ENCODE assay signal across 8 cellular contexts in the genomic region with DNA sequence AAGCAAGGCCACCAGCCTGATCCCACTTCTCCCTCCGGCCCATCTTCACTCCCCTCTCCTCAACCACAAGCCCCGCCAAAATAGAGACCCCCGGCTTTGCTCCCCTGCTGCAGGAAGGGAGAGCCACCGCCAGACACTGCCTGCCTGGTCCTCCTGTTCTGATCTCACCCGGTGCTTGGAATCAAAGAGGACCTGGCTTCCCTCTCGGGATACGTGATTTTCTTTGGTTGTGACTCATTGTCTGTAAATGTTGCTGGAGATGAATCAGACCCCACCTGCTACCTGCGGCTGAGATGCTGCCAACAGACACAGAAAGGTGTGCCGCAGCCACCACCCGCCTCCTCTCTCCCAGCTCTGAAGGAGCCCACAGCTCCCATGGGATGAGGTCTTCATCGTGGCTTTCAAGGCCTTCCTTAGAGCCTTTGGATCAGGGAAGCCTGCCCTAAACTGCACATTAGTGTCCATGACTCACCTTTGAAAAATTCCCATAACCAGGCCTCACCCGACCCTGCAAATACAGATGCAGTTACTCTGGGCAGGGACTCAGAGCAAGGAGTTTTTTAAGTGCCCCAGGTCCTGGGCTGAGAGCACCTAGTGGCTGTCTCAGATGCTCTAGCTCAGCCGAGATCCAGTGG.
DNase-seq lines count a peak whose midpoint lies in the region; ATAC-seq and TF ChIP-seq lines count a peak whose summit lies in the region.

No MANE protein-coding gene starts in this region.

- peaks cover 36% of the 10 kb centered on the region for H3K4me1 Mint-ChIP-seq in MCF 10A (ENCODE audit: insufficient read depth, unreplicated experiment)
- no peaks in the 10 kb centered on the region for H3K4me1 Mint-ChIP-seq in activated T-helper 1 cell treated with anti-CD3 and anti-CD28 coated beads, Interleukin-12 subunit alpha, Interleukin-12 subunit beta, Interleukin-2, Interleukin-4 antibody, amounts not matched to agents 30 ng/mL and 10 ng/mL and 1 ng/mL, durations not matched to agents 14 hours and 24 hours and 36 hours (ENCODE audit: low read depth)

- no peak overlapping the region for H3K4me3 ChIP-seq in mesodermal cell (ENCODE audit: extremely low read depth, insufficient read depth, low read length, poor library complexity, severe bottlenecking)

- no peak overlapping the region for H3K4me3 Mint-ChIP-seq in MCF 10A (ENCODE audit: unreplicated experiment)
- H3K4me3 Mint-ChIP-seq in activated T-helper 1 cell treated with anti-CD3 and anti-CD28 coated beads, Interleukin-12 subunit alpha, Interleukin-12 subunit beta, Interleukin-2, Interleukin-4 antibody, amounts not matched to agents 30 ng/mL and 10 ng/mL and 1 ng/mL, durations not matched to agents 14 hours and 24 hours and 36 hours: no peak overlapping the region

- peak overlapping the region; percentile 95 for H3K27ac ChIP-seq in mesodermal cell (ENCODE audit: low read depth, low read length, severe bottlenecking)

- no peaks in the 10 kb centered on the region for H3K27me3 Mint-ChIP-seq in MCF 10A (ENCODE audit: insufficient read depth, unreplicated experiment)
- no peaks in the 10 kb centered on the region for H3K27me3 Mint-ChIP-seq in activated T-helper 1 cell treated with anti-CD3 and anti-CD28 coated beads, Interleukin-12 subunit alpha, Interleukin-12 subunit beta, Interleukin-2, Interleukin-4 antibody, amounts not matched to agents 30 ng/mL and 10 ng/mL and 1 ng/mL, durations not matched to agents 14 hours and 24 hours and 36 hours (ENCODE audit: insufficient read depth)

- DNase-seq in ACHN: peak; percentile 84
- peak; percentile 75 for DNase-seq in HS-5 (ENCODE audit: low read depth)
- DNase-seq in MCF 10A (ENCODE audit: unreplicated experiment): peak; percentile 91
- DNase-seq in SK-N-DZ (ENCODE audit: low spot score): no peak
- DNase-seq in activated T-helper 1 cell treated with anti-CD3 and anti-CD28 coated beads, Interleukin-12 subunit alpha, Interleukin-12 subunit beta, Interleukin-2, Interleukin-4 antibody, amounts not matched to agents 30 ng/mL and 10 ng/mL and 1 ng/mL, durations not matched to agents 14 hours and 24 hours and 36 hours (ENCODE audit: low spot score): no peak

- no peaks in the 10 kb centered on the region for H3K36me3 Mint-ChIP-seq in MCF 10A (ENCODE audit: insufficient read depth, unreplicated experiment)
- H3K36me3 Mint-ChIP-seq in activated T-helper 1 cell treated with anti-CD3 and anti-CD28 coated beads, Interleukin-12 subunit alpha, Interleukin-12 subunit beta, Interleukin-2, Interleukin-4 antibody, amounts not matched to agents 30 ng/mL and 10 ng/mL and 1 ng/mL, durations not matched to agents 14 hours and 24 hours and 36 hours (ENCODE audit: low read depth): no peaks in the 10 kb centered on the region

- no peaks in the 10 kb centered on the region for H3K9me3 ChIP-seq in mesodermal cell (ENCODE audit: control insufficient read depth, low read length)

- H3K4me1 ChIP-seq in mesodermal cell (ENCODE audit: control insufficient read depth, insufficient read depth, low read length, poor library complexity, severe bottlenecking): peaks cover 38% of the 10 kb centered on the region

- TF ChIP-seq CTCF in MCF 10A (IDR thresholded peaks at IDR 0.05; ENCODE audit: unreplicated experiment): no peak

- BruUV-seq in MCF 10A (replicated peaks; lab: Mats Ljungman, UMichigan): no TSS peak

- CTCF ChIA-PET in MCF 10A (lab: Yijun Ruan, JAX): interaction anchor here (0.5 to 10.8 kb wide), 11 partner anchors 11 to 285 kb away, joined by 3 to 235 read pairs (median 3); no protein-coding TSS in a partner anchor

- POLR2A ChIA-PET in MCF 10A (lab: Yijun Ruan, JAX): interaction anchor here (0.7 to 1.3 kb wide), 6 partner anchors 8 to 370 kb away, joined by 3 to 6 read pairs (median 4); no protein-coding TSS in a partner anchor

- no peak for ATAC-seq in GM18867 (IDR thresholded peaks at IDR 0.05; ENCODE audit: unreplicated experiment)
- ATAC-seq in GM18520 (IDR thresholded peaks at IDR 0.05; ENCODE audit: unreplicated experiment): no peak

- H3K9me3 Mint-ChIP-seq in MCF 10A (ENCODE audit: unreplicated experiment): no peaks in the 10 kb centered on the region
- H3K9me3 Mint-ChIP-seq in activated T-helper 1 cell treated with anti-CD3 and anti-CD28 coated beads, Interleukin-12 subunit alpha, Interleukin-12 subunit beta, Interleukin-2, Interleukin-4 antibody, amounts not matched to agents 30 ng/mL and 10 ng/mL and 1 ng/mL, durations not matched to agents 14 hours and 24 hours and 36 hours: no peaks in the 10 kb centered on the region

- in situ Hi-C loops in ACHN (cut with HindIII; ENCODE audit: low pct_ligation_motif_present, low pct_unique_long_range_greater_than_20kb, low sequenced_read_pairs): loop anchor here (25.0 kb wide), 1 partner anchor 277 kb away; no protein-coding TSS in a partner anchor

- 62 to 67% methylated on average over 9 to 10 of the region's 13 CpGs for WGBS in mesodermal cell (ENCODE audit: insufficient coverage in 2 of 2), 2 experiments

- no peaks in the 10 kb centered on the region for H3K36me3 ChIP-seq in mesodermal cell (ENCODE audit: control insufficient read depth, insufficient read depth, low read length)

- peak overlapping the region; percentile 52 for H3K27ac Mint-ChIP-seq in MCF 10A (ENCODE audit: low read depth, unreplicated experiment)
- no peak overlapping the region for H3K27ac Mint-ChIP-seq in activated T-helper 1 cell treated with anti-CD3 and anti-CD28 coated beads, Interleukin-12 subunit alpha, Interleukin-12 subunit beta, Interleukin-2, Interleukin-4 antibody, amounts not matched to agents 30 ng/mL and 10 ng/mL and 1 ng/mL, durations not matched to agents 14 hours and 24 hours and 36 hours

- intact Hi-C loops in MCF 10A (cut with micrococcal nuclease): loop anchor here (10.0 kb wide), 1 partner anchor 80 kb away; a partner anchor contains a TSS
- intact Hi-C loops in activated T-helper 1 cell treated with anti-CD3 and anti-CD28 coated beads, Interleukin-12 subunit alpha, Interleukin-12 subunit beta, Interleukin-2, Interleukin-4 antibody, amounts not matched to agents 30 ng/mL and 10 ng/mL and 1 ng/mL, durations not matched to agents 14 hours and 24 hours and 36 hours (cut with micrococcal nuclease): no loop called here

Comparison
In these comparisons a context has a peak if more than half of its experiments do, and no peak if none do; other contexts are left out.
1. DNase-seq: peak in ACHN (single experiment), HS-5 (single experiment) and MCF 10A (single experiment); none in SK-N-DZ (single experiment) and activated T-helper 1 cell treated with anti-CD3 and anti-CD28 coated beads, Interleukin-12 subunit alpha, Interleukin-12 subunit beta, Interleukin-2, Interleukin-4 antibody, amounts not matched to agents 30 ng/mL and 10 ng/mL and 1 ng/mL, durations not matched to agents 14 hours and 24 hours and 36 hours (single experiment).